6 cellular contexts compared by ENCODE assay signal in the genomic region with DNA sequence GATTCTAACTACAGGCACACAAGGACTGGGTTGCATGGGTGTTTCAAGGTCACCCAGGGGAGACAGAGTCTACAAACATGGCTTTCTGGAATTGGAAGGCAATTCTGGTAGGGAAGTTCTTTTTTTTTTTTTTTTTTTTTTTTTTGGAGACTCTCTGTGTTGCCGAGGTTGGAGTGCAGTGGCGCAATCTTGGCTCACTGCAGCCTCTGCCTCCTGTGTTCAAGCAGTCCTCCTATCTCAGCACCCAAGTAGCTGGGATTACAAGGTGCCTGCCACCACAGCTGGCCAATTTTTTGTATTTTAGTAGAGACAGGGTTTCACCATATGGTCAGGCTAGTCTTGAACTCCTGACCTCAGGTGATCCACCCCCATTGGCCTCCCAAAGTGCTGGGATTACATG.
"Had no signal": no experiment of that assay in that cellular context is flagged by ENCODE, and none has a peak within 500 bp of the region (broad histone marks: within the 10 kb centered on the region; RNA-seq: fewer than 3 reads in every experiment).

No MANE protein-coding gene starts in this region.

- FAIRE-seq: HepG2 had no signal

- H3K27ac ChIP-seq: HL-60 had no signal

- ATAC-seq: HepG2 had no signal

- H3K27me3 Mint-ChIP-seq: IgD-negative memory B cell had no signal

- H3K4me1 Mint-ChIP-seq: IgD-negative memory B cell had no signal

- DNase-seq: IMR-90, KBM-7, KG1 had no signal
